29 cellular contexts compared by ENCODE assay signal in the genomic region with DNA sequence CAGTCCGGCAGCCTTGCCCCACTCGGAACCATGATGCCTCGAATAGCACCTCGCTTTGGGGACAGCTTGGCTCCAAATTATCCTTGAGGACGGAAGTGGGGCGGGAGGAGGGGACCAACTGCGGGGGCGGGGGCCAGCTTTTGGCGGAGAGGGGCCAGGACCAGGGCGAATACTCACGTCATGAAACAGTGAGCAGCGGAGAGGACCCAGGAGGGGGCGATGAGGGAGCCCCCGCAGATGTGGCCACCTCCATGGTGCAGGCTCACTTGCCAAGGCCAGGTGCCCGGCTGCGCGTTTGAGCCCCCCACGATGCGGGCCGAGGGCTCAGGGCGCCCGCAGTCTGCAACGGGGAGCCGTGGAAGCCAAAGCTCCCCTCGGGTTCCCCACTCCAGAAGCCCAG. TPM values are rescaled to one million over a fixed set of nuclear protein-coding genes. Genes with fewer than 3 reads are reported as not detected.
"Had no signal": no experiment of that assay in that cellular context is flagged by ENCODE, and none has a peak within 500 bp of the region (broad histone marks: within the 10 kb centered on the region; RNA-seq: fewer than 3 reads in every experiment).

No MANE protein-coding gene starts in this region.

- H3K9me3 ChIP-seq: adrenal gland, ascending aorta, colonic mucosa, gastrocnemius medialis, psoas muscle, testis, transverse colon had no signal

- H3K4me3 Mint-ChIP-seq: activated CD8-positive, alpha-beta memory T cell treated with anti-CD3 and anti-CD28 coated beads, Interleukin-2, amount 10 ng/mL, durations not matched to agents 7 days and 5 days; activated CD8-positive, alpha-beta T cell treated with anti-CD3 and anti-CD28 coated beads, Interleukin-2, amount 10 ng/mL, durations not matched to agents 7 days and 5 days; activated naive CD8-positive, alpha-beta T cell; activated T-cell treated with anti-CD3 and anti-CD28 coated beads, Interleukin-2, amount 50 U/mL, for 72 hours; brain; immature natural killer cell; naive B cell; nephron progenitor cell had no signal

- ATAC-seq: activated CD8-positive, alpha-beta memory T cell treated with anti-CD3 and anti-CD28 coated beads, Interleukin-2, amount 10 ng/mL, durations not matched to agents 7 days and 5 days; activated CD8-positive, alpha-beta T cell treated with anti-CD3 and anti-CD28 coated beads, Interleukin-2, amount 10 ng/mL, durations not matched to agents 7 days and 5 days; activated T-cell treated with anti-CD3 and anti-CD28 coated beads, Interleukin-2, amount 50 U/mL, for 72 hours; gastrocnemius medialis had no signal

- H3K4me3 ChIP-seq: adrenal gland, ascending aorta, cardiac muscle cell, colonic mucosa, dorsolateral prefrontal cortex, gastrocnemius medialis, psoas muscle had no signal

- H3K36me3 ChIP-seq: adrenal gland, ascending aorta, cardiac muscle cell, colonic mucosa, gastrocnemius medialis, transverse colon had no signal

- H3K9ac ChIP-seq: parathyroid adenoma had no signal

- H3K36me3 Mint-ChIP-seq: activated CD8-positive, alpha-beta memory T cell treated with anti-CD3 and anti-CD28 coated beads, Interleukin-2, amount 10 ng/mL, durations not matched to agents 7 days and 5 days; activated naive CD8-positive, alpha-beta T cell; brain; immature natural killer cell; mesothelial cell of epicardium; naive B cell had no signal

- H3K9me3 Mint-ChIP-seq: activated T-cell treated with anti-CD3 and anti-CD28 coated beads, Interleukin-2, amount 50 U/mL, for 72 hours; immature natural killer cell; mesothelial cell of epicardium; naive B cell; nephron progenitor cell had no signal

- H3K27ac Mint-ChIP-seq: activated CD8-positive, alpha-beta memory T cell treated with anti-CD3 and anti-CD28 coated beads, Interleukin-2, amount 10 ng/mL, durations not matched to agents 7 days and 5 days; activated CD8-positive, alpha-beta T cell treated with anti-CD3 and anti-CD28 coated beads, Interleukin-2, amount 10 ng/mL, durations not matched to agents 7 days and 5 days; activated naive CD8-positive, alpha-beta T cell; activated T-cell treated with anti-CD3 and anti-CD28 coated beads, Interleukin-2, amount 50 U/mL, for 72 hours; brain; immature natural killer cell; mesothelial cell of epicardium; naive B cell; nephron progenitor cell had no signal

- DNase-seq: activated CD4-positive, alpha-beta T cell treated with anti-CD3 and anti-CD28 coated beads, Interleukin-2, amount 50 U/mL, for 1 hour; activated CD8-positive, alpha-beta memory T cell treated with anti-CD3 and anti-CD28 coated beads, Interleukin-2, amount 10 ng/mL, durations not matched to agents 7 days and 5 days; activated CD8-positive, alpha-beta T cell treated with anti-CD3 and anti-CD28 coated beads, Interleukin-2, amount 10 ng/mL, durations not matched to agents 7 days and 5 days; activated naive CD4-positive, alpha-beta T cell treated with Interleukin-2 at 50 U/mL for 16 hours; activated T-cell treated with anti-CD3 and anti-CD28 coated beads, Interleukin-2, amount 50 U/mL, for 72 hours; adrenal gland; cerebellar nuclear complex; dorsolateral prefrontal cortex; effector memory CD4-positive, alpha-beta T cell; erythroblast; glutamatergic neuron; immature natural killer cell; kidney; naive B cell; nucleus accumbens; psoas muscle; stimulated activated naive CD4-positive, alpha-beta T cell; T-helper 2 cell had no signal

- H3K27ac ChIP-seq: ascending aorta, cardiac muscle cell, colonic mucosa, dorsolateral prefrontal cortex, parathyroid adenoma, psoas muscle, testis had no signal

- H3K79me2 ChIP-seq: parathyroid adenoma had no signal

- H3K4me1 ChIP-seq: adrenal gland, ascending aorta, colonic mucosa, parathyroid adenoma, psoas muscle, testis had no signal

- H3K27me3 ChIP-seq: ascending aorta, colonic mucosa, gastrocnemius medialis, testis had no signal

- H3K4me1 Mint-ChIP-seq: activated CD8-positive, alpha-beta memory T cell treated with anti-CD3 and anti-CD28 coated beads, Interleukin-2, amount 10 ng/mL, durations not matched to agents 7 days and 5 days had no signal

RNA-seq across cellular contexts. Expression of a gene that starts 13.4 kb away (rescaled TPM):
- total RNA-seq: activated CD8-positive, alpha-beta memory T cell treated with anti-CD3 and anti-CD28 coated beads, Interleukin-2, amount 10 ng/mL, durations not matched to agents 7 days and 5 days; activated CD8-positive, alpha-beta T cell treated with anti-CD3 and anti-CD28 coated beads, Interleukin-2, amount 10 ng/mL, durations not matched to agents 7 days and 5 days; activated T-cell treated with anti-CD3 and anti-CD28 coated beads, Interleukin-2, amount 50 U/mL, for 72 hours; ascending aorta; psoas muscle had no signal
- polyA plus RNA-seq: immature natural killer cell had no signal
